ENCODE assay signal across 11 cellular contexts in the genomic region with DNA sequence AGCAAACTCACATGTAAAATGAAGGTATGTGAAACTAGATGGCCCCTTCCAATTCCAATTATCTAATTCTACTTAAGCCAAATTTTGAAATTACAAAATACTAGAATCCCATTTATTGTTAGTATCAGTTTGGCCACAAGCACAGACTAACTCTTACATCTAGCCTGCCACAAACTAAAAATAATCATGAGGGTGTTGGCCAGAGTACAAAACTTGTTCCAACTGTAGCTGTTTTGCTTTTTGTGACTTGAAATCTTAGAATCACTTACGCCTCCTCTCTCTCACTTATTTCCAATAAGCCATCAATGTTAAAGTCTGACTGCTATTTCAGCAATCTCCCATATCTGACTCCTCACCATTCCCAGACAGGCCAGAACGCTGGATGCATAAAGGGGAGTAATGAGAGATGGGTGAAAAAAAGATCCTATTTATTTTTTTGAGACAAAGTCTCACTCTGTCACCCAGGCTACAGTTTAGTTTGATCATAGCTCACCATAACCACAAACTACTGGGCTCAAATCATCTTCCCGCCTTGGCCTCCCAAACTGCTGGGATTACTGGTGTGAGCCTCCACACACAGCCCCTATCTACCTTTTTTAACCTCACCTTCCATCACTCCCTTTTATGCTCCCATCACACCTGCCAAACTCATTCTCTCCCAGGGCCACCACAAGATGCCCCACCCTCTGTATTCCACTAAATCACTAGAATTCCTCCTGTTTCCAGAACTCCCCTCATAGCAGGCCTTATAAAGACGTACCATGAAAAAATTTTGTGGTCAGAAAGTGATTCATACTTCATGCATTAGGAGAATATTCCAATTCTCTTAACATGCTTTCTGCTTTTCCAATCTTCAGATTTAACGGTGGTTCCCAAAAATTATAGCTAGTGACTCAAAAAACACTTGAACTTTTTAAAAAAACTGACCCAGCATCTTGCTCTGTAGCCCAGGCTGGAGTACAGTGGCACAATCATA. TPM values are rescaled to one million over a fixed set of nuclear protein-coding genes. Genes with fewer than 3 reads are reported as not detected.
A peak's percentile ranks its signal among the peaks of the same experiment; 100 is the strongest.
DNase-seq lines count a peak whose midpoint lies in the region; ATAC-seq and TF ChIP-seq lines count a peak whose summit lies in the region.
"Had no signal": no experiment of that assay in that cellular context is flagged by ENCODE, and none has a peak within 500 bp of the region (broad histone marks: within the 10 kb centered on the region; RNA-seq: fewer than 3 reads in every experiment).

No MANE protein-coding gene starts in this region.

- H3K9me3 ChIP-seq in RWPE2 (ENCODE audit: severe bottlenecking) (no peaks in the 10 kb centered on the region), skeletal muscle satellite cell (replicated peaks; ENCODE audit: low read length) (no peaks in the 10 kb centered on the region)

- H3K4me2 ChIP-seq in skeletal muscle satellite cell (ENCODE audit: low read length): peak overlapping the region; percentile 27

- DNase-seq in EH (ENCODE audit: low read depth) (peak; percentile 90), RWPE2 (ENCODE audit: low spot score) (no peak), fibroblast of villous mesenchyme (ENCODE audit: low read depth) (peak; percentile 27), GM19240 (ENCODE audit: insufficient read length, low spot score) (no peak)
- no peak for DNase-seq in activated CD4-positive, alpha-beta T cell treated with anti-CD3 and anti-CD28 coated beads, Interleukin-2, amount 10 ng/mL, durations not matched to agents 24 days and 14 days
- no peak for DNase-seq in activated CD8-positive, alpha-beta memory T cell treated with anti-CD3 and anti-CD28 coated beads, Interleukin-2, amount 10 ng/mL, durations not matched to agents 7 days and 5 days
- DNase-seq: NCI-H1930 had no signal

- TF ChIP-seq CTCF in RWPE2 (IDR thresholded peaks at IDR 0.05; ENCODE audit: poor library complexity, severe bottlenecking) (no peak), fibroblast of villous mesenchyme (IDR thresholded peaks at IDR 0.05; ENCODE audit: insufficient read depth, low read depth, low read length) (no peak)

- H3K9ac ChIP-seq in skeletal muscle satellite cell (ENCODE audit: low read depth, low read length): peak overlapping the region; percentile 12

- peak; percentile 82 for ATAC-seq in RWPE2 (ENCODE audit: low read depth)
- no peak for ATAC-seq in GM18858 (IDR thresholded peaks at IDR 0.05; ENCODE audit: unreplicated experiment)
- no peak for ATAC-seq in activated CD8-positive, alpha-beta memory T cell treated with anti-CD3 and anti-CD28 coated beads, Interleukin-2, amount 10 ng/mL, durations not matched to agents 7 days and 5 days
- ATAC-seq: Panc1 had no signal

- H3K4me3 ChIP-seq in RWPE2 (ENCODE audit: severe bottlenecking) (no peak overlapping the region), fibroblast of villous mesenchyme (ENCODE audit: low read depth, low read length) (no peak overlapping the region), skeletal muscle satellite cell (ENCODE audit: low read length) (no peak overlapping the region)

- no peak overlapping the region for H3K4me3 Mint-ChIP-seq in activated CD4-positive, alpha-beta T cell treated with anti-CD3 and anti-CD28 coated beads, Interleukin-2, amount 10 ng/mL, durations not matched to agents 24 days and 14 days
- no peak overlapping the region for H3K4me3 Mint-ChIP-seq in activated CD8-positive, alpha-beta memory T cell treated with anti-CD3 and anti-CD28 coated beads, Interleukin-2, amount 10 ng/mL, durations not matched to agents 7 days and 5 days
- H3K4me3 Mint-ChIP-seq: activated naive CD4-positive, alpha-beta T cell treated with anti-CD3 and anti-CD28 coated beads, Interleukin-2, amount 50 U/mL, for 24 hours had no signal

- H3K4me1 ChIP-seq in RWPE2 (ENCODE audit: insufficient read depth, poor library complexity, severe bottlenecking) (no peaks in the 10 kb centered on the region), skeletal muscle satellite cell (ENCODE audit: control insufficient read depth, insufficient read depth, low read length) (peaks cover 16% of the 10 kb centered on the region)

- CTCF ChIA-PET in activated CD8-positive, alpha-beta memory T cell treated with anti-CD3 and anti-CD28 coated beads, Interleukin-2, amount 10 ng/mL, durations not matched to agents 7 days and 5 days (lab: Charles Lee): interaction anchor here (1.2 to 2.3 kb wide), 2 partner anchors 9 to 30 kb away, joined by 3 to 6 read pairs; no protein-coding TSS in a partner anchor

- peaks cover 11% of the 10 kb centered on the region for H3K4me1 Mint-ChIP-seq in activated CD4-positive, alpha-beta T cell treated with anti-CD3 and anti-CD28 coated beads, Interleukin-2, amount 10 ng/mL, durations not matched to agents 24 days and 14 days
- peaks cover 16% of the 10 kb centered on the region for H3K4me1 Mint-ChIP-seq in activated CD8-positive, alpha-beta memory T cell treated with anti-CD3 and anti-CD28 coated beads, Interleukin-2, amount 10 ng/mL, durations not matched to agents 7 days and 5 days

- no peaks in the 10 kb centered on the region for H3K27me3 Mint-ChIP-seq in activated CD4-positive, alpha-beta T cell treated with anti-CD3 and anti-CD28 coated beads, Interleukin-2, amount 10 ng/mL, durations not matched to agents 24 days and 14 days
- no peaks in the 10 kb centered on the region for H3K27me3 Mint-ChIP-seq in activated CD8-positive, alpha-beta memory T cell treated with anti-CD3 and anti-CD28 coated beads, Interleukin-2, amount 10 ng/mL, durations not matched to agents 7 days and 5 days
- H3K27me3 Mint-ChIP-seq: activated naive CD4-positive, alpha-beta T cell treated with anti-CD3 and anti-CD28 coated beads, Interleukin-2, amount 50 U/mL, for 24 hours had no signal

- H3K36me3 Mint-ChIP-seq in activated CD4-positive, alpha-beta T cell treated with anti-CD3 and anti-CD28 coated beads, Interleukin-2, amount 10 ng/mL, durations not matched to agents 24 days and 14 days (ENCODE audit: low read depth): peaks cover 12% of the 10 kb centered on the region
- H3K36me3 Mint-ChIP-seq in activated CD8-positive, alpha-beta memory T cell treated with anti-CD3 and anti-CD28 coated beads, Interleukin-2, amount 10 ng/mL, durations not matched to agents 7 days and 5 days: peaks cover 18% of the 10 kb centered on the region

- no peaks in the 10 kb centered on the region for H3K27me3 ChIP-seq in RWPE2 (ENCODE audit: insufficient read depth, poor library complexity, severe bottlenecking)
- no peaks in the 10 kb centered on the region for H3K27me3 ChIP-seq in skeletal muscle satellite cell (ENCODE audit: control insufficient read depth, insufficient read depth, low read length)

- intact Hi-C loops in activated CD4-positive, alpha-beta T cell treated with anti-CD3 and anti-CD28 coated beads, Interleukin-2, amount 10 ng/mL, durations not matched to agents 24 days and 14 days (cut with micrococcal nuclease): no loop called here

- H3K27ac ChIP-seq in RWPE2 (ENCODE audit: poor library complexity, severe bottlenecking): no peak overlapping the region

- no peak overlapping the region for H3K27ac Mint-ChIP-seq in activated CD4-positive, alpha-beta T cell treated with anti-CD3 and anti-CD28 coated beads, Interleukin-2, amount 10 ng/mL, durations not matched to agents 24 days and 14 days
- no peak overlapping the region for H3K27ac Mint-ChIP-seq in activated CD8-positive, alpha-beta memory T cell treated with anti-CD3 and anti-CD28 coated beads, Interleukin-2, amount 10 ng/mL, durations not matched to agents 7 days and 5 days
- H3K27ac Mint-ChIP-seq: activated naive CD4-positive, alpha-beta T cell treated with anti-CD3 and anti-CD28 coated beads, Interleukin-2, amount 50 U/mL, for 24 hours had no signal

- no peaks in the 10 kb centered on the region for H3K9me3 Mint-ChIP-seq in activated CD4-positive, alpha-beta T cell treated with anti-CD3 and anti-CD28 coated beads, Interleukin-2, amount 10 ng/mL, durations not matched to agents 24 days and 14 days
- no peaks in the 10 kb centered on the region for H3K9me3 Mint-ChIP-seq in activated CD8-positive, alpha-beta memory T cell treated with anti-CD3 and anti-CD28 coated beads, Interleukin-2, amount 10 ng/mL, durations not matched to agents 7 days and 5 days (ENCODE audit: low read depth)
- H3K9me3 Mint-ChIP-seq: activated naive CD4-positive, alpha-beta T cell treated with anti-CD3 and anti-CD28 coated beads, Interleukin-2, amount 50 U/mL, for 24 hours had no signal

- H3K36me3 ChIP-seq in RWPE2 (ENCODE audit: low read depth): peaks cover 21% of the 10 kb centered on the region
- no peaks in the 10 kb centered on the region for H3K36me3 ChIP-seq in skeletal muscle satellite cell (ENCODE audit: insufficient read depth, low read length)

RNA-seq across cellular contexts. Expression of gene ATOSA, which starts 36.5 kb away (rescaled TPM):
- total RNA-seq in fibroblast of villous mesenchyme: 19.0 and 29.8 TPM in 2 replicates
- 15.5 and 18.0 TPM in 2 replicates for total RNA-seq in skeletal muscle satellite cell (2012; rRNA removed)
- 9.3 and 13.4 TPM in 2 replicates for total RNA-seq in activated CD4-positive, alpha-beta T cell treated with anti-CD3 and anti-CD28 coated beads, Interleukin-2, amount 10 ng/mL, durations not matched to agents 24 days and 14 days
- 10 to 100 TPM; 26.0 to 40.5 TPM for total RNA-seq in activated CD8-positive, alpha-beta memory T cell treated with anti-CD3 and anti-CD28 coated beads, Interleukin-2, amount 10 ng/mL, durations not matched to agents 7 days and 5 days

Comparison
In these comparisons a context has a peak if more than half of its experiments do, and no peak if none do; other contexts are left out.
1. DNase-seq: peak in EH (single experiment) and fibroblast of villous mesenchyme (single experiment); none in RWPE2 (single experiment), activated CD4-positive, alpha-beta T cell treated with anti-CD3 and anti-CD28 coated beads, Interleukin-2, amount 10 ng/mL, durations not matched to agents 24 days and 14 days (single experiment), activated CD8-positive, alpha-beta memory T cell treated with anti-CD3 and anti-CD28 coated beads, Interleukin-2, amount 10 ng/mL, durations not matched to agents 7 days and 5 days (single experiment) and GM19240 (single experiment).